Comparison of ENCODE assay signal across 1 cellular context in the genomic region with DNA sequence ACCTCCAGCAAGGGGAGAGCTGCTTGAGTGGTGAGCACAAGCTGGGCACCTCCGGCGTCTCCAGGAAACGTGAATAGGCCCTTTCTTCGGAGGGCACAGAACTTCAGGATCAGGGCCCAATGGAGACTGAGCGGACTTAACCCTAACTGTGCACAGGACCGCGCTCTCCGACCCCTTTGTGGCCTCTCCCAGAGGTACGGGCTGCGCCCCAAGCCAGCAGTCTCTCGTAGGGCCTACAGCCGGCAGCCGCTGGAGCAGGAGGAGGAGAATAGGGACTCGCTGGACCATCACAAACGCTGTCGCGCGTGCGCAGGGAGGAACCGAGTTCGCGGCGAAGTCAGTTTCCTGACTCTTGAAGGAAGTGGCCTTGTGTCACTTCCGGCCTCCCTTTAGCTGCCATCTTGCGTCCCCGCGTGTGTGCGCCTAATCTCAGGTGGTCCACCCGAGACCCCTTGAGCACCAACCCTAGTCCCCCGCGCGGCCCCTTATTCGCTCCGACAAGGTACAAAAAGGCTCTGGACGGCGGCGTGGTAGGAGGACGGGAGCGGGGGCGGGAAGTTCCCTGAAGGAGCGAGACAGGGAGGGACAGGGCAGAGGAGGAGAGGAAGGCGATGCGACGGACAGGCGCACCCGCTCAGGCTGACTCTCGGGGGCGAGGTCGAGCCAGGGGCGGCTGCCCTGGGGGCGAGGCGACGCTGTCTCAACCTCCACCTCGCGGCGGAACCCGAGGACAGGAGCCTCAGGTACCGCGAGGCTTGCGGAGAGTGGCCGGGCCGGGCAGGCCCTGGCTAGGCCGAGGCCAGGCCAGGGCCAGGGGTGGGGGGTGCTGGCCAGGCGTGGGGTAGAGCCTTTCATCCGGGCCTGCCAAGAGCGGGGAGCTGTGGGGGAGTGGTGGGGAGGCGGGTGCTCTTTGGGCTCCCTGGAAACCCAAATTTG.
A peak's percentile ranks its signal among the peaks of the same experiment; 100 is the strongest.
TF ChIP-seq lines count a peak whose summit lies in the region.

TSS of gene BTF3 (plus strand) at position 386 of the 936 bp plus-strand sequence. CDS start at position 612, 226 bp downstream.

TF ChIP-seq in K562, 482 proteins besides CTCF, POLR2A, EP300 and RAD21 (continued from another document and continues in another):
- TF ChIP-seq GTF3C2 (IDR thresholded peaks at IDR 0.05; ENCODE audit: borderline replicate concordance, extremely low read depth, insufficient read length) (no peak), ELF4 (CRISPR knock-in tag; IDR thresholded peaks at IDR 0.05) (no peak), POLR2AphosphoS2 (IDR thresholded peaks at IDR 0.05; ENCODE audit: low read length) (peak; percentile 75; the same call in 1 of the 2 replicates), MGA (IDR thresholded peaks at IDR 0.05) (peak; percentile 52), NONO (IDR thresholded peaks at IDR 0.05; ENCODE audit: low read depth in 2 of 2, low read length in 1 of 2) (no peak), ARID3A (IDR thresholded peaks at IDR 0.05; ENCODE audit: borderline replicate concordance, low read depth, low read length) (no peak), MXD1 (CRISPR knock-in tag; IDR thresholded peaks at IDR 0.05; ENCODE audit: borderline replicate concordance, poor library complexity, severe bottlenecking) (no peak), DMBX1 (CRISPR knock-in tag; IDR thresholded peaks at IDR 0.05; ENCODE audit: borderline replicate concordance) (no peak), ZNF232 (CRISPR knock-in tag; IDR thresholded peaks at IDR 0.05) (no peak; the same call in 1 of the 2 replicates), RFX1 (IDR thresholded peaks at IDR 0.05) (peak; percentile 65)
- TF ChIP-seq, protein P1, sequence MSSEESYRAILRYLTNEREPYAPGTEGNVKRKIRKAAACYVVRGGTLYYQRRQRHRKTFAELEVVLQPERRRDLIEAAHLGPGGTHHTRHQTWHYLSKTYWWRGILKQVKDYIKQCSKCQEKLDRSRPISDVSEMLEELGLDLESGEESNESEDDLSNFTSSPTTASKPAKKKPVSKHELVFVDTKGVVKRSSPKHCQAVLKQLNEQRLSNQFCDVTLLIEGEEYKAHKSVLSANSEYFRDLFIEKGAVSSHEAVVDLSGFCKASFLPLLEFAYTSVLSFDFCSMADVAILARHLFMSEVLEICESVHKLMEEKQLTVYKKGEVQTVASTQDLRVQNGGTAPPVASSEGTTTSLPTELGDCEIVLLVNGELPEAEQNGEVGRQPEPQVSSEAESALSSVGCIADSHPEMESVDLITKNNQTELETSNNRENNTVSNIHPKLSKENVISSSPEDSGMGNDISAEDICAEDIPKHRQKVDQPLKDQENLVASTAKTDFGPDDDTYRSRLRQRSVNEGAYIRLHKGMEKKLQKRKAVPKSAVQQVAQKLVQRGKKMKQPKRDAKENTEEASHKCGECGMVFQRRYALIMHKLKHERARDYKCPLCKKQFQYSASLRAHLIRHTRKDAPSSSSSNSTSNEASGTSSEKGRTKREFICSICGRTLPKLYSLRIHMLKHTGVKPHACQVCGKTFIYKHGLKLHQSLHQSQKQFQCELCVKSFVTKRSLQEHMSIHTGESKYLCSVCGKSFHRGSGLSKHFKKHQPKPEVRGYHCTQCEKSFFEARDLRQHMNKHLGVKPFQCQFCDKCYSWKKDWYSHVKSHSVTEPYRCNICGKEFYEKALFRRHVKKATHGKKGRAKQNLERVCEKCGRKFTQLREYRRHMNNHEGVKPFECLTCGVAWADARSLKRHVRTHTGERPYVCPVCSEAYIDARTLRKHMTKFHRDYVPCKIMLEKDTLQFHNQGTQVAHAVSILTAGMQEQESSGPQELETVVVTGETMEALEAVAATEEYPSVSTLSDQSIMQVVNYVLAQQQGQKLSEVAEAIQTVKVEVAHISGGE (CRISPR knock-in tag; IDR thresholded peaks at IDR 0.05): peak in 2 of 3 experiments; percentile 39 to 95; a peak in 4 of 6 replicates
- TF ChIP-seq, protein P2, sequence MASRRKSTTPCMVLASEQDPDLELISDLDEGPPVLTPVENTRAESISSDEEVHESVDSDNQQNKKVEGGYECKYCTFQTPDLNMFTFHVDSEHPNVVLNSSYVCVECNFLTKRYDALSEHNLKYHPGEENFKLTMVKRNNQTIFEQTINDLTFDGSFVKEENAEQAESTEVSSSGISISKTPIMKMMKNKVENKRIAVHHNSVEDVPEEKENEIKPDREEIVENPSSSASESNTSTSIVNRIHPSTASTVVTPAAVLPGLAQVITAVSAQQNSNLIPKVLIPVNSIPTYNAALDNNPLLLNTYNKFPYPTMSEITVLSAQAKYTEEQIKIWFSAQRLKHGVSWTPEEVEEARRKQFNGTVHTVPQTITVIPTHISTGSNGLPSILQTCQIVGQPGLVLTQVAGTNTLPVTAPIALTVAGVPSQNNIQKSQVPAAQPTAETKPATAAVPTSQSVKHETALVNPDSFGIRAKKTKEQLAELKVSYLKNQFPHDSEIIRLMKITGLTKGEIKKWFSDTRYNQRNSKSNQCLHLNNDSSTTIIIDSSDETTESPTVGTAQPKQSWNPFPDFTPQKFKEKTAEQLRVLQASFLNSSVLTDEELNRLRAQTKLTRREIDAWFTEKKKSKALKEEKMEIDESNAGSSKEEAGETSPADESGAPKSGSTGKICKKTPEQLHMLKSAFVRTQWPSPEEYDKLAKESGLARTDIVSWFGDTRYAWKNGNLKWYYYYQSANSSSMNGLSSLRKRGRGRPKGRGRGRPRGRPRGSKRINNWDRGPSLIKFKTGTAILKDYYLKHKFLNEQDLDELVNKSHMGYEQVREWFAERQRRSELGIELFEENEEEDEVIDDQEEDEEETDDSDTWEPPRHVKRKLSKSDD (conservative IDR thresholded peaks at IDR 0.05; ENCODE audit: low read length): no peak; the same call in 1 of the 2 replicates
- TF ChIP-seq, protein P3, sequence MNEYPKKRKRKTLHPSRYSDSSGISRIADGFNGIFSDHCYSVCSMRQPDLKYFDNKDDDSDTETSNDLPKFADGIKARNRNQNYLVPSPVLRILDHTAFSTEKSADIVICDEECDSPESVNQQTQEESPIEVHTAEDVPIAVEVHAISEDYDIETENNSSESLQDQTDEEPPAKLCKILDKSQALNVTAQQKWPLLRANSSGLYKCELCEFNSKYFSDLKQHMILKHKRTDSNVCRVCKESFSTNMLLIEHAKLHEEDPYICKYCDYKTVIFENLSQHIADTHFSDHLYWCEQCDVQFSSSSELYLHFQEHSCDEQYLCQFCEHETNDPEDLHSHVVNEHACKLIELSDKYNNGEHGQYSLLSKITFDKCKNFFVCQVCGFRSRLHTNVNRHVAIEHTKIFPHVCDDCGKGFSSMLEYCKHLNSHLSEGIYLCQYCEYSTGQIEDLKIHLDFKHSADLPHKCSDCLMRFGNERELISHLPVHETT (CRISPR knock-in tag; conservative IDR thresholded peaks at IDR 0.05 in 1 of 2, IDR thresholded peaks at IDR 0.05 in 1 of 2): 0 out of 4 replicates have a peak, but pooled peaks of 1 of the 2 experiments have one; percentile 27
- TF ChIP-seq, protein P4, sequence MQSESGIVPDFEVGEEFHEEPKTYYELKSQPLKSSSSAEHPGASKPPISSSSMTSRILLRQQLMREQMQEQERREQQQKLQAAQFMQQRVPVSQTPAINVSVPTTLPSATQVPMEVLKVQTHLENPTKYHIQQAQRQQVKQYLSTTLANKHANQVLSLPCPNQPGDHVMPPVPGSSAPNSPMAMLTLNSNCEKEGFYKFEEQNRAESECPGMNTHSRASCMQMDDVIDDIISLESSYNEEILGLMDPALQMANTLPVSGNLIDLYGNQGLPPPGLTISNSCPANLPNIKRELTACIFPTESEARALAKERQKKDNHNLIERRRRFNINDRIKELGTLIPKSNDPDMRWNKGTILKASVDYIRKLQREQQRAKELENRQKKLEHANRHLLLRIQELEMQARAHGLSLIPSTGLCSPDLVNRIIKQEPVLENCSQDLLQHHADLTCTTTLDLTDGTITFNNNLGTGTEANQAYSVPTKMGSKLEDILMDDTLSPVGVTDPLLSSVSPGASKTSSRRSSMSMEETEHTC (IDR thresholded peaks at IDR 0.05): no peak
